In genomic region chr2:202736826-202737225, GRCh38 we compare ENCODE assay signal across 1 cellular context.
TF ChIP-seq lines count a peak whose summit lies in the region.

No MANE protein-coding gene starts in this region.

TF ChIP-seq in GM23338, 12 proteins besides CTCF, POLR2A, EP300 and RAD21 (continued from another document):
- TF ChIP-seq ZNF462 (CRISPR knock-in tag; IDR thresholded peaks at IDR 0.05): no peak
- TF ChIP-seq JUNB (IDR thresholded peaks at IDR 0.05; ENCODE audit: unreplicated experiment): no peak
- no peak for TF ChIP-seq ETS1 (IDR thresholded peaks at IDR 0.05)
- TF ChIP-seq EZH2phosphoT487 (IDR thresholded peaks at IDR 0.05; ENCODE audit: unreplicated experiment): no peak
- no peak for TF ChIP-seq ZNF114 (CRISPR knock-in tag; IDR thresholded peaks at IDR 0.05)
